1 cellular context compared by ENCODE assay signal in the genomic region with DNA sequence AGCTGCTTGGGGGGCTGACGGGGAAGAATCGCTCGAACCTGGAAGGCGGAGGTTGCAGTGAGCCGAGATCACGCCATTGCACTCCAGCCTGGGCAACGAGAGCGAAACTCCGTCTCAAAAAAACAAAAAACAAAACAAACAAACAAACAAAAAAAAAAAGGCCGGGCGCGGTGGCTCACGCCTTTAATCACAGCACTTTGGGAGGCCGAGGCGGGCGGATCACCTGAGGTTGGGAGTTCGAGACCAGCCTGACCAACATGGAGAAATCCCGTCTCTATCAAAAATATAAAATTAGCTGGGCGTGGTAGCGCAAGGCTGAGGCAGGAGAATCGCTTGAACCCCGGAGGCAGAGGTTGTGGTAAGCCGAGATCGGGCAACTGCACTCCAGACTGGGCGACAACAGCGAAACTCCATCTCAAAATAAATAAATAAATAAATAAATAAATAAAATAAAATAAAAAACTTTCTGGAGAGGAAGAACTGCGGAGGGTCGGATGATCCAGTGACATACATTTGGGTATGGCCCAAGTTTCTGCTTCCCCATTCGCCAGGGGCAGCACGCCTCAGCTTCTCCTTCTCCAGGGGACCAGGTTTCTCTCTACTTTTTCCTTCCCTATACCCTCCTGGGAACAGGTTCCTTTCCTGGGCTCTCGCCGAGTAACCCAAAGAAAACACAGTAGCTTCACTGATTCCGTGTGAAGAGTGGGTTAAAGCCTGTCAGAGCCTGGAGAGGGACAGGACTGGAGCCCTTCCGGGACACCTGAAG.
TF ChIP-seq lines count a peak whose summit lies in the region.

No MANE protein-coding gene starts in this region.

TF ChIP-seq in HepG2, 621 proteins besides CTCF, POLR2A, EP300 and RAD21:
- TF ChIP-seq ZSCAN9 (CRISPR knock-in tag; IDR thresholded peaks at IDR 0.05; ENCODE audit: borderline replicate concordance) (0 out of 2 replicates have a peak, but pooled peaks have one; percentile 7), NCOA2 (CRISPR knock-in tag; IDR thresholded peaks at IDR 0.05) (0 out of 2 replicates have a peak, but pooled peaks have one; percentile 7), KDM5A (IDR thresholded peaks at IDR 0.05; ENCODE audit: borderline replicate concordance, low read length) (peak; percentile 7; the same call in 1 of the 2 replicates), NFATC3 (CRISPR knock-in tag; IDR thresholded peaks at IDR 0.05) (0 out of 2 replicates have a peak, but pooled peaks have one; percentile 33), ZBTB8A (CRISPR knock-in tag; IDR thresholded peaks at IDR 0.05; ENCODE audit: borderline replicate concordance, low read depth) (0 out of 2 replicates have a peak, but pooled peaks have one; percentile 9), ZBTB38 (CRISPR knock-in tag; IDR thresholded peaks at IDR 0.05) (peak; percentile 48; the same call in 1 of the 2 replicates)
- TF ChIP-seq, protein P1, sequence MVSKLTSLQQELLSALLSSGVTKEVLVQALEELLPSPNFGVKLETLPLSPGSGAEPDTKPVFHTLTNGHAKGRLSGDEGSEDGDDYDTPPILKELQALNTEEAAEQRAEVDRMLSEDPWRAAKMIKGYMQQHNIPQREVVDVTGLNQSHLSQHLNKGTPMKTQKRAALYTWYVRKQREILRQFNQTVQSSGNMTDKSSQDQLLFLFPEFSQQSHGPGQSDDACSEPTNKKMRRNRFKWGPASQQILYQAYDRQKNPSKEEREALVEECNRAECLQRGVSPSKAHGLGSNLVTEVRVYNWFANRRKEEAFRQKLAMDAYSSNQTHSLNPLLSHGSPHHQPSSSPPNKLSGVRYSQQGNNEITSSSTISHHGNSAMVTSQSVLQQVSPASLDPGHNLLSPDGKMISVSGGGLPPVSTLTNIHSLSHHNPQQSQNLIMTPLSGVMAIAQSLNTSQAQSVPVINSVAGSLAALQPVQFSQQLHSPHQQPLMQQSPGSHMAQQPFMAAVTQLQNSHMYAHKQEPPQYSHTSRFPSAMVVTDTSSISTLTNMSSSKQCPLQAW (CRISPR knock-in tag; IDR thresholded peaks at IDR 0.05), result peak; percentile 42; the same call in 1 of the 2 replicates
TF ChIP-seq in HepG2: peak in this region for 7; not testable (repeated sequence) for 614.
